ENCODE assay signal across 17 cellular contexts in the genomic region with DNA sequence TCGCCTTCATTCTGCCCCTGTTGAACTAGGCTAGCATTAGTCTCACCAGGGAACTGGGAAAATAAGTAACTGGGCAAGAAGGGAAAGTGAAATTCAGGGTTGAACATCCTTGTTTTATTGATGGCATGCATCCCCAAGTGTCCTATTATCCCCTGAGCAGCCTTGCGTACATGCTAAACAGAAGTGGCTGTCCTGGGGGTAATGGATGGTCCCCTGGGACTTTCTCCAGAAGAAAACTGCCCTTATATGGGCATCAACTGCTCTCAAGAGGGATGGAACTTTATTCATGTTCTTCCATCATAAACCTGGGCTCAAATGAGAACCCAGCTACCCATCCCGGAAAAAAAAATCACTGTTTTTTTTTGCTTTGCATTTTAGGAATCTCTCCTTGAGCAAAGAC.
"Had no signal": no experiment of that assay in that cellular context is flagged by ENCODE, and none has a peak within 500 bp of the region (broad histone marks: within the 10 kb centered on the region; RNA-seq: fewer than 3 reads in every experiment).

No MANE protein-coding gene starts in this region.

- H3K4me3 ChIP-seq: adrenal gland, ascending aorta, gastroesophageal sphincter, left ventricle myocardium inferior, spleen, testis, uterus had no signal

- DNase-seq: activated naive CD4-positive, alpha-beta T cell; activated T-cell treated with anti-CD3 and anti-CD28 coated beads, Interleukin-2, amount 50 U/mL, for 24 hours; adrenal gland; brain microvascular endothelial cell; caudate nucleus; effector memory CD4-positive, alpha-beta T cell; head of caudate nucleus; hypothalamus; left ventricle myocardium inferior; naive thymus-derived CD8-positive, alpha-beta T cell; spleen; stimulated activated CD4-positive, alpha-beta T cell treated with anti-CD3 and anti-CD28 coated beads, Interleukin-4, amount 100 ng/mL, for 1 hour; stimulated activated naive CD4-positive, alpha-beta T cell; testis; uterus had no signal
